ENCODE assay signal across 8 cellular contexts in the genomic region with DNA sequence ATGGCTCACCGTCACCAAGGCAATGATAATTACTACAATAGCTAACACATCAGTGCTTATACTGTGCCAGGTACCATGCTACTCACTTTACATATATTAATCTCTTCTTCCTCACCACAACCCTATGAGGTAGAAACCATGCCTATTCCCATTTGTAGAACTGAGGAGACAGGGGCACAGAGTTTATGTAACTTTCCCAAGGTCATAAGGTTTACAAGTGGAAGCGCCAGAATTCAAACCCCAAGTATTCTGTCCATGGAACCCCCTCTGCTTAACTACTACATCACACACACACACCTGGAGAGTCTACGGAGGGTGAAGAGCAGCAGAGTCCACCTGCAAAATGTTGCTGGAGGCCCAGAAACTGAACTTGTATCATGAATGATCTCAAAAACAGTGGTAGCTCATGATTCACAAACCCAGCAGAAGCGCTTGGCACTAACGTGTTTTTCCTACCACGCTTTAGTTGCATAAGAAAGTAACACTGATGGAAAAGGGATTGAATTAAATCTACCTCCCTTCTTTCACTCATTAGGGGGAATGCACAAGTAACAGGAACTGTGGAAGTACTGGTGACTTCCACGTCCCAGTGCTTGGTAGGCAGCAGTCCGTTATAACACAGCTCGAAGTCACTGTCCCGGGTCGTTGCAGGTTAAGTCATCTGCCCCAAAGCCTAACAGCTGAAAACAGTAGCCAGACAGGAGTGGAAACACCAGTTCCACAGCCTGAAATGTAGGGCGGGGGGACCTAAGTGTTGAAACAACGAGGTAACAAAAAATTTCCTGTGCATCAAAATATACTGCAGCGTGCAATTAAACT. TPM values are rescaled to one million over a fixed set of nuclear protein-coding genes. Genes with fewer than 3 reads are reported as not detected.
DNase-seq lines count a peak whose midpoint lies in the region; ATAC-seq and TF ChIP-seq lines count a peak whose summit lies in the region.

No MANE protein-coding gene starts in this region.

- no peak overlapping the region for H2BK20ac ChIP-seq in IMR-90 (ENCODE audit: low read depth, low read length)

- 0 out of 2 replicates have a peak overlapping the region, but pooled peaks have one; percentile 1 for H3K4me2 ChIP-seq in IMR-90 (ENCODE audit: low read depth, low read length)

- H4K20me1 ChIP-seq in IMR-90 (ENCODE audit: insufficient read depth, low read length): no peaks in the 10 kb centered on the region

- peaks cover 6% of the 10 kb centered on the region; the same call in 1 of the 2 replicates for H3K9me1 ChIP-seq in IMR-90 (ENCODE audit: insufficient read depth, low read length)

- H4K91ac ChIP-seq in IMR-90 (ENCODE audit: insufficient read depth, low read depth, low read length): no peak overlapping the region

- no peaks in the 10 kb centered on the region for H3K9me3 Mint-ChIP-seq in CD4-positive, CD25-positive, alpha-beta regulatory T cell
- H3K9me3 Mint-ChIP-seq in mesothelial cell of epicardium: no peaks in the 10 kb centered on the region

- in situ Hi-C loops in IMR-90 (cut with MboI; ENCODE audit: low sequenced_read_pairs): no loop called here

- H3K4me3 Mint-ChIP-seq in CD4-positive, CD25-positive, alpha-beta regulatory T cell: peak overlapping the region; percentile 74 to 97 (median 85)
- H3K4me3 Mint-ChIP-seq in mesothelial cell of epicardium: peak overlapping the region; percentile 66

- no peak overlapping the region for H3K18ac ChIP-seq in IMR-90 (ENCODE audit: low read depth, low read length)

- peak overlapping the region; percentile 39 for H3K4me3 ChIP-seq in CD4-positive, CD25-positive, alpha-beta regulatory T cell (ENCODE audit: low read depth, low read length)
- H3K4me3 ChIP-seq in IMR-90 (ENCODE audit: insufficient read depth, low read depth, low read length) (no peak overlapping the region), body of pancreas (no peak overlapping the region), aorta (ENCODE audit: low read length in 2 of 2) (no peak overlapping the region)

- H3K4me1 Mint-ChIP-seq in CD4-positive, CD25-positive, alpha-beta regulatory T cell: peaks cover 48 to 67% (median 58%) of the 10 kb centered on the region in 4 donors
- peaks cover 43% of the 10 kb centered on the region for H3K4me1 Mint-ChIP-seq in mesothelial cell of epicardium

- H2AK9ac ChIP-seq in IMR-90 (replicated peaks; ENCODE audit: low read depth, low read length, poor library complexity): peak overlapping the region; percentile 71

- peak overlapping the region; percentile 26 to 89 (median 56) for H3K27ac Mint-ChIP-seq in CD4-positive, CD25-positive, alpha-beta regulatory T cell
- H3K27ac Mint-ChIP-seq in mesothelial cell of epicardium: peak overlapping the region; percentile 4

- no peak for TF ChIP-seq RAD21 in IMR-90 (IDR thresholded peaks at IDR 0.05; ENCODE audit: low read length)

- no peak overlapping the region for H4K5ac ChIP-seq in IMR-90 (ENCODE audit: low read depth, low read length)

- no peak overlapping the region; the same call in 1 of the 2 replicates for H3K23ac ChIP-seq in IMR-90 (ENCODE audit: low read depth, low read length)

- TF ChIP-seq POLR2A in IMR-90 (IDR thresholded peaks at IDR 0.05; ENCODE audit: low read depth, low read length) (no peak), body of pancreas (IDR thresholded peaks at IDR 0.05) (no peak)

- no peak for DNase-seq in CD4-positive, CD25-positive, alpha-beta regulatory T cell
- no peak for DNase-seq in IMR-90
- DNase-seq in body of pancreas: peak; percentile 12 to 34 (median 22)
- no peak for DNase-seq in mesothelial cell of epicardium (ENCODE audit: low spot score in 2 of 2, unreplicated experiment in 2 of 2)
- DNase-seq in aorta: no peak
- no peak for DNase-seq in NCI-H187 treated with DMSO at 0.1 percent for 48 hours (lab: John Stamatoyannopoulos, UW)
- DNase-seq in RPMI8226: no peak

- peak overlapping the region; percentile 11 for H2AK5ac ChIP-seq in IMR-90 (ENCODE audit: low read depth, low read length)

- H2AFZ ChIP-seq in IMR-90 (replicated peaks; ENCODE audit: low read length, poor library complexity): peak overlapping the region; percentile 45

- H3K4me1 ChIP-seq in CD4-positive, CD25-positive, alpha-beta regulatory T cell (ENCODE audit: control insufficient read depth, insufficient read depth, low read length, poor library complexity, severe bottlenecking): peaks cover 26% of the 10 kb centered on the region
- H3K4me1 ChIP-seq in IMR-90 (ENCODE audit: control insufficient read depth, insufficient read depth, low read length) (peaks cover 5% of the 10 kb centered on the region; the same call in 1 of the 2 replicates), body of pancreas (peaks cover 26% of the 10 kb centered on the region), aorta (ENCODE audit: control insufficient read depth in 1 of 2, insufficient read depth in 2 of 2, low read length in 2 of 2) (no peaks in the 10 kb centered on the region)

- POLR2A ChIA-PET in IMR-90 (lab: Charles Lee; ENCODE audit: unreplicated experiment): no interaction called here

- BruUV-seq in IMR-90 (replicated peaks; lab: Mats Ljungman, UMichigan): no TSS peak

- no peaks in the 10 kb centered on the region for H3K36me3 ChIP-seq in CD4-positive, CD25-positive, alpha-beta regulatory T cell (ENCODE audit: control insufficient read depth, insufficient read depth, low read length)
- H3K36me3 ChIP-seq in IMR-90 (ENCODE audit: control insufficient read depth, insufficient read depth, low read length): no peaks in the 10 kb centered on the region
- no peaks in the 10 kb centered on the region for H3K36me3 ChIP-seq in body of pancreas (replicated peaks in 1 of 2; ENCODE audit: insufficient read depth in 1 of 2, low read depth in 2 of 2)
- no peaks in the 10 kb centered on the region for H3K36me3 ChIP-seq in aorta (ENCODE audit: control insufficient read depth in 1 of 2, insufficient read depth in 2 of 2, low read length in 1 of 2)

- H3K56ac ChIP-seq in IMR-90 (ENCODE audit: extremely low read depth, insufficient read depth, low read length): no peak overlapping the region

- 90% methylated on average over 2 of the region's 14 CpGs; no CpG with 5 or more reads in 1 of the 2 experiments for WGBS in IMR-90 (ENCODE audit: extremely low coverage in 2 of 2, insufficient read length in 1 of 2), 2 experiments
- whole genome bisulfite sequencing in body of pancreas, 2 donors: 21 to 22% methylated on average over 14 of the region's 14 CpGs
- WGBS in aorta, 2 donors: 81 to 83% methylated on average over 14 of the region's 14 CpGs

- no peak overlapping the region for H2BK120ac ChIP-seq in IMR-90 (ENCODE audit: low read depth, low read length)

- dilution Hi-C loops in IMR-90 (cut with HindIII; ENCODE audit: low sequenced_read_pairs, unreplicated experiment): no loop called here

- H3K27ac ChIP-seq in CD4-positive, CD25-positive, alpha-beta regulatory T cell (ENCODE audit: insufficient read depth, low read length, poor library complexity, severe bottlenecking): no peak overlapping the region
- H3K27ac ChIP-seq in IMR-90 (ENCODE audit: insufficient read depth, low read length) (no peak overlapping the region), body of pancreas (peak overlapping the region in 3 of 4 donors; percentile 24 to 48 (median 24)), aorta (ENCODE audit: low read depth in 1 of 2, low read length in 2 of 2) (no peak overlapping the region)

- H3K4ac ChIP-seq in IMR-90 (ENCODE audit: low read depth, low read length): no peak overlapping the region

- peaks cover 18 to 28% of the 10 kb centered on the region in 2 experiments for H3K79me1 ChIP-seq in IMR-90 (ENCODE audit: low read depth in 1 of 2, low read length in 2 of 2)

- H3K27me3 ChIP-seq in CD4-positive, CD25-positive, alpha-beta regulatory T cell (ENCODE audit: control insufficient read depth, insufficient read depth, low read length): no peaks in the 10 kb centered on the region
- H3K27me3 ChIP-seq in IMR-90 (ENCODE audit: control insufficient read depth, insufficient read depth, low read length) (no peaks in the 10 kb centered on the region), body of pancreas (no peaks in the 10 kb centered on the region), aorta (ENCODE audit: control insufficient read depth in 1 of 2, insufficient read depth in 2 of 2, low read length in 1 of 2) (no peaks in the 10 kb centered on the region)

- no peak overlapping the region for H3K9ac ChIP-seq in IMR-90 (ENCODE audit: low read depth, low read length)

- no peak for ATAC-seq in CD4-positive, CD25-positive, alpha-beta regulatory T cell (ENCODE audit: low read depth in 2 of 2)
- ATAC-seq in IMR-90 (ENCODE audit: low read depth): no peak
- no peak for ATAC-seq in body of pancreas
- ATAC-seq in HG02571 (IDR thresholded peaks at IDR 0.05; ENCODE audit: unreplicated experiment): no peak
- no peak for ATAC-seq in aorta (ENCODE audit: low FRiP score)

- no peak overlapping the region for H2BK15ac ChIP-seq in IMR-90 (ENCODE audit: low read depth, low read length)

- H4K8ac ChIP-seq in IMR-90 (ENCODE audit: low read depth in 2 of 2, low read length in 2 of 2): peak overlapping the region in 1 of 2 experiments; percentile 12; a peak in 1 of 4 replicates

- no peaks in the 10 kb centered on the region for H3K36me3 Mint-ChIP-seq in CD4-positive, CD25-positive, alpha-beta regulatory T cell
- no peaks in the 10 kb centered on the region for H3K36me3 Mint-ChIP-seq in mesothelial cell of epicardium

- no peaks in the 10 kb centered on the region for H3K27me3 Mint-ChIP-seq in CD4-positive, CD25-positive, alpha-beta regulatory T cell
- H3K27me3 Mint-ChIP-seq in mesothelial cell of epicardium (ENCODE audit: low read depth): no peaks in the 10 kb centered on the region

- H3K14ac ChIP-seq in IMR-90 (replicated peaks; ENCODE audit: low read depth, low read length): no peak overlapping the region; the same call in 1 of the 2 replicates

- CTCF ChIA-PET in IMR-90 (lab: Yijun Ruan, JAX): interaction anchor here (0.5 to 1.1 kb wide), 2 partner anchors 14 to 15 kb away, joined by 3 read pairs; no protein-coding TSS in a partner anchor

- TF ChIP-seq CTCF in IMR-90 (conservative IDR thresholded peaks at IDR 0.05; ENCODE audit: low read depth, low read length) (no peak), body of pancreas (IDR thresholded peaks at IDR 0.05) (no peak), mesothelial cell of epicardium (IDR thresholded peaks at IDR 0.05; ENCODE audit: unreplicated experiment) (no peak)

- intact Hi-C loops in IMR-90 (cut with micrococcal nuclease): no loop called here
- intact Hi-C loops in body of pancreas (cut with DNase I): loop anchor here (10.0 kb wide), 1 partner anchor 64 kb away; no protein-coding TSS in a partner anchor
- intact Hi-C loops in aorta (cut with DNase I): loop anchor here in 1 of 2 donors (5.0 kb wide), 2 partner anchors 44 to 109 kb away; no protein-coding TSS in a partner anchor

- no peaks in the 10 kb centered on the region for H3K9me3 ChIP-seq in CD4-positive, CD25-positive, alpha-beta regulatory T cell (ENCODE audit: control insufficient read depth in 2 of 2, low read length in 2 of 2)
- H3K9me3 ChIP-seq in IMR-90 (ENCODE audit: control insufficient read depth, insufficient read depth, low read length) (no peaks in the 10 kb centered on the region), body of pancreas (no peaks in the 10 kb centered on the region), aorta (ENCODE audit: control insufficient read depth, low read length) (no peaks in the 10 kb centered on the region)

- H2BK5ac ChIP-seq in IMR-90 (ENCODE audit: low read depth, low read length, poor library complexity, severe bottlenecking): no peak overlapping the region

RNA-seq across cellular contexts. Expression of a gene that starts 2.0 kb away (rescaled TPM):
- total RNA-seq in CD4-positive, CD25-positive, alpha-beta regulatory T cell: 54.1 TPM
- polyA plus RNA-seq in CD4-positive, CD25-positive, alpha-beta regulatory T cell: 10 to 100 TPM in 3 of 4 donors, 1 to 10 TPM in 1; 9.9 to 15.8 (median 11.3) TPM
- total RNA-seq in IMR-90 (2012; rRNA removed): 9.0 and 9.2 TPM in 2 replicates
- 1.1 and 1.2 TPM in 2 replicates for polyA plus RNA-seq in IMR-90 (2012; rRNA removed)
- polyA plus RNA-seq in IMR-90 (2012; cell fraction: cytosol; rRNA removed): 0.14 and 0.44 TPM in 2 replicates
- polyA plus RNA-seq in IMR-90 (2012; cell fraction: nucleus; rRNA removed; ENCODE audit: low replicate concordance): 0.24 and 2.0 TPM in 2 replicates
- 10 to 100 TPM; 37.4 to 92.9 TPM for total RNA-seq in body of pancreas
- 54.3 to 63.9 TPM (median 62.3 TPM) in 3 replicates for total RNA-seq in mesothelial cell of epicardium
- 10 to 100 TPM; 40.3 to 84.8 TPM for total RNA-seq in aorta
- 1 to 10 TPM; 1.5 to 3.3 TPM for polyA plus RNA-seq in aorta

Comparison
In these comparisons a context has a peak if more than half of its experiments do, and no peak if none do; other contexts are left out.
1. DNase-seq: peak in body of pancreas (4 of 4); none in CD4-positive, CD25-positive, alpha-beta regulatory T cell (0 of 3), IMR-90 (single experiment), mesothelial cell of epicardium (0 of 2), aorta (0 of 2), NCI-H187 treated with DMSO at 0.1 percent for 48 hours (single experiment) and RPMI8226 (single experiment).
2. H3K27ac ChIP-seq: peak in body of pancreas (3 of 4); none in CD4-positive, CD25-positive, alpha-beta regulatory T cell (single experiment), IMR-90 (single experiment) and aorta (0 of 2).